ENCODE assay signal across 8 cellular contexts in genomic region chrX:30570505-30570904, GRCh38. TPM values are rescaled to one million over a fixed set of nuclear protein-coding genes. Genes with fewer than 3 reads are reported as not detected.
DNase-seq lines count a peak whose midpoint lies in the region; ATAC-seq and TF ChIP-seq lines count a peak whose summit lies in the region.

No MANE protein-coding gene starts in this region.

- H3K9me3 Mint-ChIP-seq in brain = peaks cover 0 to 3% (median 0%) of the 10 kb centered on the region in 5 experiments
- no peaks in the 10 kb centered on the region for H3K9me3 Mint-ChIP-seq in memory B cell

- peak; percentile 23 for ATAC-seq in memory B cell (ENCODE audit: low read depth)

- DNase-seq in CD1c-positive myeloid dendritic cell (ENCODE audit: extremely low spot score) (peak; percentile 55), HT-29 (ENCODE audit: low spot score) (peak; percentile 25), memory B cell (ENCODE audit: low spot score in 2 of 2) (no peak), NCI-H187 treated with DMSO at 0.1 percent for 48 hours (lab: John Stamatoyannopoulos, UW) (no peak), epidermal melanocyte (ENCODE audit: insufficient read length, low spot score) (no peak)
- DNase-seq in activated CD4-positive, alpha-beta T cell treated with anti-CD3 and anti-CD28 coated beads for 48 hours = no peak
- no peak for DNase-seq in activated CD4-positive, CD25-positive, alpha-beta regulatory T cell (lab: John Stamatoyannopoulos, UW)

- TF ChIP-seq CTCF in brain (conservative IDR thresholded peaks at IDR 0.05) = peak; percentile 73

- H3K4me3 Mint-ChIP-seq in brain (no peak overlapping the region), memory B cell (no peak overlapping the region)

- H3K4me1 Mint-ChIP-seq in brain = no peaks in the 10 kb centered on the region
- H3K4me1 Mint-ChIP-seq in memory B cell = peaks cover 22% of the 10 kb centered on the region

- H3K36me3 Mint-ChIP-seq in brain (no peaks in the 10 kb centered on the region), memory B cell (peaks cover 15% of the 10 kb centered on the region)

- H3K27me3 Mint-ChIP-seq in brain (peaks cover 5% of the 10 kb centered on the region), memory B cell (no peaks in the 10 kb centered on the region)

- H3K27ac Mint-ChIP-seq in brain (no peak overlapping the region), memory B cell (no peak overlapping the region)

RNA-seq across cellular contexts. Expression of gene TASL, which starts 7.1 kb away (rescaled TPM):
- total RNA-seq in HT-29 (2014; rRNA removed; shearing (Covaris generic)) = not detected in 2 replicates
- not detected for polyA plus RNA-seq in brain (ENCODE audit: insufficient read depth, low read depth, low replicate concordance)

Comparison
In these comparisons a context has a peak if more than half of its experiments do, and no peak if none do; other contexts are left out.
1. DNase-seq: peak in CD1c-positive myeloid dendritic cell (single experiment) and HT-29 (single experiment); none in memory B cell (0 of 2), NCI-H187 treated with DMSO at 0.1 percent for 48 hours (single experiment), epidermal melanocyte (single experiment), activated CD4-positive, alpha-beta T cell treated with anti-CD3 and anti-CD28 coated beads for 48 hours (single experiment) and activated CD4-positive, CD25-positive, alpha-beta regulatory T cell (0 of 4).